In the genomic region with DNA sequence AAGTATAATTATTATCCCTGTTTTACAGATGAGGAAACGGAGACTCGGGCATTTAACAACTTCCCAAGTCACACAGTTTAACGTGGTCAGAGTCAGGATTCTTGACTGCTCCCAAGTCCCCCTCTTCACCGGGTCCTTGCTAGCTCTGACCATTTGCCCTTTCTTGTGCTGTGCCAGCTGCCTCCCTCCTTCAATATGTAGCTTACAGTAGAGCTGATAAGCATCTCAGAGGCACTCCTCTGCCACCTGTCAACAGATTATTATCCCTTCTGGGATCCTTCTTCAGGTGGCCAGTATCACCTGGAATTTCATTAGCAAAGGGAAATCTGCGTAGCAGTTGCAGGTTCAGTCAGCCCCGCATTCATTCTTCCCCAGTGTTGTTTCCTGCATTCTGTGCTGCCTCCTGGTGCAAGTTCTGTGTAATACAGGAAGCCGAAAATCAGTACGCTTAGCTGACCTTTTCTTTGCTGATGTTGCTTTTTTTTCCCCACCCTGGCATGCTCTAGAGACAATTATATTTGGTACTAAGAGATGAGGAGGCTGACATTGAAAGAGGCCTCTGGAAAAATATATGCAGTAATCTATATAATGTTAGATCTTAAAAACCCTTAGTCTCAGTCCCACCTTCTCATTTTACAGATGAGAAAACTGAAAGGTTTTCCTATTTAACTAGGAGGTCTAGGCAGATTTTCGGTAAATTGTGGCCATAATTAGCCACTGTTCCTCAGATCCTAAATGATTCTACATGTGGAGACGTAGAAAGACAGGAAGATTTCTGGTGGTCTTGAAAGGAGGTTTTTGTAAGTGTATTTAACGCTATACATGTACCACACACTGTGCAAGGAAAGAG, we compare ENCODE assay signal across 8 cellular contexts. TPM values are rescaled to one million over a fixed set of nuclear protein-coding genes. Genes with fewer than 3 reads are reported as not detected.
DNase-seq lines count a peak whose midpoint lies in the region; ATAC-seq and TF ChIP-seq lines count a peak whose summit lies in the region.

No MANE protein-coding gene starts in this region.

- no peaks in the 10 kb centered on the region for H3K9me3 Mint-ChIP-seq in stimulated activated naive CD8-positive, alpha-beta T cell treated with anti-CD3 and anti-CD28 coated beads, Interleukin-15, amount 100 ng/mL, for 72 hours

- TF ChIP-seq CTCF in BE2C (IDR thresholded peaks at IDR 0.05; ENCODE audit: low read depth, low read length) = peak; percentile 95
- TF ChIP-seq CTCF in VCaP (conservative IDR thresholded peaks at IDR 0.05) = peak; percentile 78
- peak; percentile 51 for TF ChIP-seq CTCF in coronary artery (IDR thresholded peaks at IDR 0.05)
- peak; percentile 89 for TF ChIP-seq CTCF in lung (IDR thresholded peaks at IDR 0.05; ENCODE audit: control extremely low read depth, extremely low read depth)

- WGBS in lung, 2 donors = 57 to 63% methylated on average over 11 of the region's 11 CpGs

- ATAC-seq in GM18511 (IDR thresholded peaks at IDR 0.05; ENCODE audit: unreplicated experiment) (peak; percentile 69), lung (ENCODE audit: insufficient read depth, low FRiP score) (peak; percentile 85), GM19023 (IDR thresholded peaks at IDR 0.05; ENCODE audit: unreplicated experiment) (no peak)
- peak; percentile 70 for ATAC-seq in stimulated activated naive CD8-positive, alpha-beta T cell treated with anti-CD3 and anti-CD28 coated beads, Interleukin-15, amount 100 ng/mL, for 72 hours

- H3K9me3 ChIP-seq in BE2C (no peaks in the 10 kb centered on the region), lung (ENCODE audit: control insufficient read depth in 2 of 2, insufficient read depth in 1 of 2, low read length in 1 of 2) (no peaks in the 10 kb centered on the region)

- no peak overlapping the region for H3K4me3 Mint-ChIP-seq in stimulated activated naive CD8-positive, alpha-beta T cell treated with anti-CD3 and anti-CD28 coated beads, Interleukin-15, amount 100 ng/mL, for 72 hours

- DNase-seq in BE2C (peak; percentile 66), NAMALWA (ENCODE audit: low spot score) (peak; percentile 78), coronary artery (ENCODE audit: low spot score) (no peak), lung (ENCODE audit: low spot score) (peak; percentile 61)
- DNase-seq in stimulated activated naive CD8-positive, alpha-beta T cell treated with anti-CD3 and anti-CD28 coated beads, Interleukin-15, amount 100 ng/mL, for 72 hours = peak; percentile 28 to 30

- H3K27ac ChIP-seq in VCaP = peak overlapping the region; percentile 20; the same call in 1 of the 2 replicates
- no peak overlapping the region for H3K27ac ChIP-seq in coronary artery
- no peak overlapping the region for H3K27ac ChIP-seq in lung (ENCODE audit: low read depth in 1 of 2, low read length in 1 of 2)

- no peak overlapping the region for H3K4me3 ChIP-seq in BE2C (ENCODE audit: low read depth, low read length)
- H3K4me3 ChIP-seq in coronary artery = no peak overlapping the region
- H3K4me3 ChIP-seq in lung = no peak overlapping the region

- H3K36me3 ChIP-seq in BE2C (peaks cover 49% of the 10 kb centered on the region), lung (ENCODE audit: control insufficient read depth in 2 of 2, insufficient read depth in 2 of 2, low read length in 2 of 2) (peaks cover 0 to 8% of the 10 kb centered on the region in 2 donors)

- no peak overlapping the region for H3K27ac Mint-ChIP-seq in stimulated activated naive CD8-positive, alpha-beta T cell treated with anti-CD3 and anti-CD28 coated beads, Interleukin-15, amount 100 ng/mL, for 72 hours

- peaks cover 7% of the 10 kb centered on the region for H3K4me1 Mint-ChIP-seq in stimulated activated naive CD8-positive, alpha-beta T cell treated with anti-CD3 and anti-CD28 coated beads, Interleukin-15, amount 100 ng/mL, for 72 hours

- H3K27me3 Mint-ChIP-seq in stimulated activated naive CD8-positive, alpha-beta T cell treated with anti-CD3 and anti-CD28 coated beads, Interleukin-15, amount 100 ng/mL, for 72 hours = no peaks in the 10 kb centered on the region

- H3K4me1 ChIP-seq in BE2C (no peaks in the 10 kb centered on the region; the same call in 1 of the 2 replicates), lung (ENCODE audit: control insufficient read depth in 2 of 2, insufficient read depth in 2 of 2, low read length in 2 of 2) (no peaks in the 10 kb centered on the region)

- H3K27me3 ChIP-seq in BE2C = no peaks in the 10 kb centered on the region
- no peaks in the 10 kb centered on the region for H3K27me3 ChIP-seq in lung (ENCODE audit: control insufficient read depth, insufficient read depth)

RNA-seq across cellular contexts. Expression of gene TMOD2, which starts 24.8 kb away (rescaled TPM):
- polyA plus RNA-seq in BE2C (2012; ENCODE audit: insufficient read depth, insufficient read length, low read depth) = 12.9 TPM
- total RNA-seq in lung = 10 to 100 TPM in 1 of 2 donors, 1 to 10 TPM in 1; 9.4 to 10.4 TPM
- 1 to 10 TPM; 1.5 to 2.1 TPM for polyA plus RNA-seq in lung

RNA-seq across cellular contexts. Expression of gene LYSMD2, which starts 38.7 kb away (rescaled TPM):
- polyA plus RNA-seq in BE2C (2012; ENCODE audit: insufficient read depth, insufficient read length, low read depth) = 37.3 TPM
- total RNA-seq in lung = 10 to 100 TPM in 1 of 2 donors, 1 to 10 TPM in 1; 8.1 to 12.9 TPM
- 10 to 100 TPM; 14.4 to 17.4 TPM for polyA plus RNA-seq in lung

RNA-seq across cellular contexts. Expression of gene TMOD3, which starts 53.3 kb away (rescaled TPM):
- polyA plus RNA-seq in BE2C (2012; ENCODE audit: insufficient read depth, insufficient read length, low read depth) = 11.5 TPM
- 100 to 1,000 TPM in 1 of 2 donors, 10 to 100 TPM in 1; 65.8 to 108 TPM for total RNA-seq in lung
- polyA plus RNA-seq in lung = 10 to 100 TPM; 12.4 to 16.4 TPM
